Comparison of ENCODE assay signal across 13 cellular contexts in the genomic region with DNA sequence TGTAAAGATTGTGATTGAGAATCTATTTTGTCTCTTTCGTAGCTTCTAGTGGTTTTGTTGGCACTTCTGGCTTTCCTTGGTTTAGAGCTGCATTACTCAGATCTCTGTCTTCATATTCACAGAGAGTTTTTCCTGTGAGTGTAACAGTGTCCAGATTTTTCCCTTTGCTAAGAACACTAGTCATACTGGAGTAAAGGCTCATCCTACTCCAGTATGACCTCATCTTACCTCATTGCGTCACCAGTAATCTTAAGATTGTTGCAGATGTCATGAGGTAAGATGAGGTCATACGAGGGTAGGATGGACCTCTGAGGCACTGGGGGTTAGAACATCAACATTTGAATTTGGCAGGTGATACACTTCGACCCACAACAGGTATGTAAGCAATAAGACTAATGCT.
DNase-seq lines count a peak whose midpoint lies in the region; TF ChIP-seq lines count a peak whose summit lies in the region.
"Had no signal": no experiment of that assay in that cellular context is flagged by ENCODE, and none has a peak within 500 bp of the region (broad histone marks: within the 10 kb centered on the region; RNA-seq: fewer than 3 reads in every experiment).

No MANE protein-coding gene starts in this region.

- TF ChIP-seq CTCF in osteoblast (IDR thresholded peaks at IDR 0.05; ENCODE audit: extremely low read depth, low read depth, low read length) (no peak), suprapubic skin (IDR thresholded peaks at IDR 0.05) (no peak), adrenal gland (IDR thresholded peaks at IDR 0.05) (no peak)

- intact Hi-C loops in adrenal gland (cut with DNase I) = no loop called here

- H3K4me2 ChIP-seq in osteoblast (ENCODE audit: insufficient read depth, low read length) = no peak overlapping the region

- H3K36me3 ChIP-seq in osteoblast (ENCODE audit: insufficient read depth, low read length) (no peaks in the 10 kb centered on the region), suprapubic skin (no peaks in the 10 kb centered on the region), adrenal gland (replicated peaks in 1 of 2) (no peaks in the 10 kb centered on the region)
- H3K36me3 ChIP-seq: Peyer's patch had no signal

- no peak for TF ChIP-seq EP300 in suprapubic skin (IDR thresholded peaks at IDR 0.05)

- H3K9me3 ChIP-seq in osteoblast (ENCODE audit: low read depth, low read length) = no peaks in the 10 kb centered on the region
- H3K9me3 ChIP-seq in suprapubic skin = no peaks in the 10 kb centered on the region
- no peaks in the 10 kb centered on the region for H3K9me3 ChIP-seq in adrenal gland (replicated peaks in 1 of 3)
- H3K9me3 ChIP-seq: Peyer's patch had no signal

- no peak overlapping the region for H3K4me3 ChIP-seq in osteoblast (ENCODE audit: insufficient read depth, low read length)
- H3K4me3 ChIP-seq in suprapubic skin = no peak overlapping the region
- H3K4me3 ChIP-seq in adrenal gland = no peak overlapping the region
- H3K4me3 ChIP-seq: Peyer's patch had no signal

- no peaks in the 10 kb centered on the region for H3K27me3 ChIP-seq in osteoblast (ENCODE audit: insufficient read depth, low read length)
- no peaks in the 10 kb centered on the region for H3K27me3 ChIP-seq in suprapubic skin
- H3K27me3 ChIP-seq in adrenal gland = no peaks in the 10 kb centered on the region
- H3K27me3 ChIP-seq: Peyer's patch had no signal

- H2AFZ ChIP-seq in osteoblast (ENCODE audit: low read length) = peak overlapping the region; percentile 26

- DNase-seq in HCEC 1CT = peak; percentile 6
- DNase-seq in NCI-H226 = peak; percentile 6
- DNase-seq in fibroblast of gingiva (ENCODE audit: low read depth) = peak; percentile 32
- DNase-seq in osteoblast (ENCODE audit: insufficient read length, low spot score, missing footprints) = no peak
- DNase-seq in activated CD4-positive, alpha-beta T cell treated with anti-CD3 and anti-CD28 coated beads for 4 hours = no peak
- no peak for DNase-seq in suprapubic skin (ENCODE audit: low spot score in 2 of 2)
- DNase-seq in adrenal gland = no peak
- DNase-seq: DMS153, NCI-H187 treated with DMSO at 0.1 percent for 48 hours, NCI-H510A, Peyer's patch, SHP77 treated with DMSO at 0.1 percent for 48 hours had no signal

- H3K4me1 ChIP-seq in osteoblast (ENCODE audit: insufficient read depth, low read length) (no peaks in the 10 kb centered on the region), suprapubic skin (no peaks in the 10 kb centered on the region), adrenal gland (replicated peaks in 1 of 2) (no peaks in the 10 kb centered on the region)
- H3K4me1 ChIP-seq: Peyer's patch had no signal

- no peaks in the 10 kb centered on the region for H4K20me1 ChIP-seq in osteoblast (ENCODE audit: insufficient read depth, low read length)

- H3K27ac ChIP-seq in osteoblast (ENCODE audit: low read depth, low read length) (no peak overlapping the region), suprapubic skin (no peak overlapping the region), adrenal gland (no peak overlapping the region)
- H3K27ac ChIP-seq: C4-2B, Peyer's patch had no signal

- H3K79me2 ChIP-seq in osteoblast (ENCODE audit: insufficient read depth, low read length) = no peaks in the 10 kb centered on the region

- whole genome bisulfite sequencing in suprapubic skin = 86% methylated on average over 4 of the region's 4 CpGs
- 75 to 82% (median 81%) methylated on average over 4 of the region's 4 CpGs for WGBS in adrenal gland, 4 donors

- TF ChIP-seq POLR2A in suprapubic skin (IDR thresholded peaks at IDR 0.05) (no peak), adrenal gland (IDR thresholded peaks at IDR 0.05) (no peak)

Comparison
In these comparisons a context has a peak if more than half of its experiments do, and no peak if none do; other contexts are left out.
1. DNase-seq: peak in HCEC 1CT (single experiment), NCI-H226 (single experiment) and fibroblast of gingiva (single experiment); none in osteoblast (single experiment), activated CD4-positive, alpha-beta T cell treated with anti-CD3 and anti-CD28 coated beads for 4 hours (0 of 2), suprapubic skin (0 of 2) and adrenal gland (0 of 7).